8 cellular contexts compared by ENCODE assay signal in genomic region chr16:11586856-11587642, GRCh38. TPM values are rescaled to one million over a fixed set of nuclear protein-coding genes. Genes with fewer than 3 reads are reported as not detected.
DNase-seq lines count a peak whose midpoint lies in the region; ATAC-seq and TF ChIP-seq lines count a peak whose summit lies in the region.

Gene LITAF, minus strand, starts transcription at chr16:11586919. Its CDS starts 30,189 bp downstream, at chr16:11556730.

- H4K20me1 ChIP-seq in neural progenitor cell (ENCODE audit: low read depth), result peaks cover 6% of the 10 kb centered on the region

- peaks cover 51% of the 10 kb centered on the region for H3F3A ChIP-seq in neural progenitor cell (ENCODE audit: low read depth)

- peak within 1 kb of the TSS; percentile 83 for H3K27ac Mint-ChIP-seq in neural progenitor cell

- H3K9me3 ChIP-seq in NT2/D1 (ENCODE audit: insufficient read depth, low read length) (peaks cover 12% of the 10 kb centered on the region; the same call in 1 of the 2 replicates), neural progenitor cell (ENCODE audit: low read depth) (no peaks in the 10 kb centered on the region), tibial artery (no peaks in the 10 kb centered on the region)

- ATAC-seq in HG02852 (IDR thresholded peaks at IDR 0.05; ENCODE audit: unreplicated experiment), result peak; percentile 53

- H3K4me1 Mint-ChIP-seq in neural progenitor cell, result peaks cover 35% of the 10 kb centered on the region

- H3K4me1 ChIP-seq in NT2/D1 (ENCODE audit: insufficient read depth, insufficient read length) (peaks cover 8% of the 10 kb centered on the region), neural progenitor cell (peaks cover 39% of the 10 kb centered on the region), tibial artery (peaks cover 0 to 43% (median 20%) of the 10 kb centered on the region in 4 donors)

- H3K36me3 Mint-ChIP-seq in neural progenitor cell, result no peaks in the 10 kb centered on the region

- DNase-seq in NCI-H2227 (lab: John Stamatoyannopoulos, UW; ENCODE audit: unreplicated experiment), result peak; percentile 52
- DNase-seq in NCI-H2227 treated with DMSO at 0.1 percent for 48 hours (lab: John Stamatoyannopoulos, UW), result no peak
- peak; percentile 40 for DNase-seq in NT2/D1 (ENCODE audit: low read depth, low spot score)
- DNase-seq in activated effector memory CD4-positive, alpha-beta T cell treated with Interleukin-2 at 50 U/mL for 16 hours, result peak; percentile 47
- DNase-seq in fibroblast of the aortic adventitia (ENCODE audit: low read depth), result peak; percentile 29
- DNase-seq in neural progenitor cell (ENCODE audit: low spot score), result peak; percentile 81
- peak; percentile 56 to 86 for DNase-seq in tibial artery

- H3K4me3 ChIP-seq in NT2/D1 (ENCODE audit: insufficient read length, low read depth) (peak within 1 kb of the TSS; percentile 54), fibroblast of the aortic adventitia (ENCODE audit: low read depth, low read length) (peak within 1 kb of the TSS; percentile 75), neural progenitor cell (peak within 1 kb of the TSS; percentile 83), tibial artery (peak within 1 kb of the TSS; percentile 78 to 83)

- intact Hi-C loops in tibial artery (cut with DNase I; ENCODE audit: low total_unique reads), result loop anchor here (5.0 kb wide), 1 partner anchor 90 kb away; no protein-coding TSS in a partner anchor

- peak within 1 kb of the TSS; percentile 95 for H2AFZ ChIP-seq in neural progenitor cell (replicated peaks)

- TF ChIP-seq CTCF in fibroblast of the aortic adventitia (IDR thresholded peaks at IDR 0.05; ENCODE audit: insufficient read depth, low read length) (no peak), neural progenitor cell (IDR thresholded peaks at IDR 0.05) (peak; percentile 29), tibial artery (IDR thresholded peaks at IDR 0.05) (peak in 1 of 2 experiments; percentile 8)

- peaks cover 37% of the 10 kb centered on the region for H3K79me2 ChIP-seq in neural progenitor cell (ENCODE audit: low read depth)

- no peaks in the 10 kb centered on the region for H3K27me3 ChIP-seq in NT2/D1 (ENCODE audit: insufficient read depth, insufficient read length)
- no peaks in the 10 kb centered on the region for H3K27me3 ChIP-seq in neural progenitor cell
- H3K27me3 ChIP-seq in tibial artery, result no peaks in the 10 kb centered on the region

- H3K36me3 ChIP-seq in NT2/D1 (ENCODE audit: insufficient read depth, insufficient read length, low read length), result peaks cover 13% of the 10 kb centered on the region
- no peaks in the 10 kb centered on the region for H3K36me3 ChIP-seq in neural progenitor cell
- no peaks in the 10 kb centered on the region for H3K36me3 ChIP-seq in tibial artery

- peak within 1 kb of the TSS; percentile 90 for H3K4me3 Mint-ChIP-seq in neural progenitor cell

- H3K4me2 ChIP-seq in neural progenitor cell, result peak within 1 kb of the TSS; percentile 98

- H3K27ac ChIP-seq in neural progenitor cell (no peak within 1 kb of the TSS), tibial artery (peak within 1 kb of the TSS; percentile 96)

- H3K9me3 Mint-ChIP-seq in neural progenitor cell, result peaks cover 4% of the 10 kb centered on the region

- peaks cover 26% of the 10 kb centered on the region for H3K27me3 Mint-ChIP-seq in neural progenitor cell (ENCODE audit: insufficient read depth, low read depth)

- H3K9ac ChIP-seq in NT2/D1 (ENCODE audit: insufficient read length, low read depth) (peak within 1 kb of the TSS; percentile 87), neural progenitor cell (no peak within 1 kb of the TSS)

RNA-seq across cellular contexts. Expression of gene LITAF, which starts in this region (rescaled TPM):
- 13.9 and 44.6 TPM in 2 replicates for total RNA-seq in fibroblast of the aortic adventitia (ENCODE audit: low replicate concordance)
- total RNA-seq in neural progenitor cell (ENCODE audit: low replicate concordance), result 42.5 and 50.0 TPM in 2 replicates
